Comparison of ENCODE assay signal across 10 cellular contexts in the genomic region with DNA sequence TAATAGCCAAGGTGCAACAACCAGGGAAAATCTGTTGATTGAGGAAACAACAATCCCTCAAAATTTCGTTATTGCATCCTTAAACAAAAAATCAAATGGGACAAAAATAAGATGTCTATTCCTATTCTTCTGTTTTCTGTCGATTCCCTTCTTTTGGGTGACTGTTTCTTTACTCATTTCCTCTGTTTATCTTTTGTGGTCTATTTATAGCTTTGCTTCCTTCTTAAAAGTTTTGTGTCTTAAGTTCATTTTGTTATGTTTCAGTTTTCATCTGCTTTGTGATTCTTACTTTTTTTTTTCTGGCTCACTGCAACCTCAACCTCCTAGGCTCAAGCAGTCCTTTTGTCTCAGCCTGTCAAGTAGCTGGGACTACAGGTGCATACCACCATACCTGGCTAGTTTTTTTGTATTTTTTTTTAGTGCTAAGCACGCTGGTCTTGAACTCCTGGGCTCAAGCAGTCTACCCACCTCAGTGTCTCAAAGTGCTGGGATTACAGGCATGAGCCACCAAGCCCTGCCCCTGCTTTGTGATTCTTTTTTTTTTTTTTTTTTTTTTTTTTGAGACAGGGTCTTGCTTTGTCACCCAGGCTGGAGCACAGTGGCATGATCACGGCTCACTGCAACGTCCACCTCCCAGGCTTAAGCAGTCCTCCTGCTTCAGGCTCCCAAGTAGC. TPM values are rescaled to one million over a fixed set of nuclear protein-coding genes. Genes with fewer than 3 reads are reported as not detected.
DNase-seq lines count a peak whose midpoint lies in the region; ATAC-seq and TF ChIP-seq lines count a peak whose summit lies in the region.
"Had no signal": no experiment of that assay in that cellular context is flagged by ENCODE, and none has a peak within 500 bp of the region (broad histone marks: within the 10 kb centered on the region; RNA-seq: fewer than 3 reads in every experiment).

No MANE protein-coding gene starts in this region.

- H3K18ac ChIP-seq in mesenchymal stem cell (ENCODE audit: low read depth in 1 of 2, low read length in 2 of 2), result peak overlapping the region in 1 of 2 experiments; percentile 75

- no peak overlapping the region for H4K8ac ChIP-seq in mesenchymal stem cell (ENCODE audit: low read length)

- H3K4me1 Mint-ChIP-seq in CD4-positive, CD25-positive, alpha-beta regulatory T cell, result peaks cover 9 to 44% (median 19%) of the 10 kb centered on the region in 4 donors

- peak overlapping the region; percentile 37 for H3K4me2 ChIP-seq in mesenchymal stem cell (ENCODE audit: low read length, poor library complexity, severe bottlenecking)

- H3K36me3 Mint-ChIP-seq in CD4-positive, CD25-positive, alpha-beta regulatory T cell, result peaks cover 56% of the 10 kb centered on the region

- H3K36me3 ChIP-seq in CD4-positive, CD25-positive, alpha-beta regulatory T cell (ENCODE audit: control insufficient read depth, insufficient read depth, low read length), result peaks cover 94% of the 10 kb centered on the region
- H3K36me3 ChIP-seq in mesenchymal stem cell (ENCODE audit: control insufficient read depth in 1 of 2, insufficient read depth in 2 of 2, low read depth in 1 of 2, low read length in 2 of 2), result peaks cover 66 to 78% of the 10 kb centered on the region in 2 experiments
- H3K36me3 ChIP-seq in left lung, result peaks cover 0 to 95% of the 10 kb centered on the region in 2 donors

- no peak overlapping the region for H2BK120ac ChIP-seq in mesenchymal stem cell (ENCODE audit: low read depth, low read length)

- H2BK5ac ChIP-seq in mesenchymal stem cell (ENCODE audit: low read depth, low read length, poor library complexity, severe bottlenecking), result no peak overlapping the region

- H2BK15ac ChIP-seq in mesenchymal stem cell (ENCODE audit: low read depth, poor library complexity, severe bottlenecking), result no peak overlapping the region

- peaks cover 14 to 37% (median 30%) of the 10 kb centered on the region in 7 donors for H3K9me3 Mint-ChIP-seq in CD4-positive, CD25-positive, alpha-beta regulatory T cell

- peak overlapping the region in 1 of 3 donors; percentile 92 for H3K27ac Mint-ChIP-seq in CD4-positive, CD25-positive, alpha-beta regulatory T cell

- no peak overlapping the region for H3K23ac ChIP-seq in mesenchymal stem cell (ENCODE audit: low read length in 2 of 2)

- H3K4ac ChIP-seq in mesenchymal stem cell (ENCODE audit: low read depth in 1 of 2, low read length in 2 of 2), result no peak overlapping the region

- no peak overlapping the region for H4K91ac ChIP-seq in mesenchymal stem cell (ENCODE audit: low read length)

- H3K4me3 Mint-ChIP-seq in CD4-positive, CD25-positive, alpha-beta regulatory T cell, result peak overlapping the region in 3 of 4 donors; percentile 12 to 67 (median 22)

- no peak overlapping the region for H3K14ac ChIP-seq in mesenchymal stem cell (ENCODE audit: low read length in 2 of 2)

- WGBS in mesenchymal stem cell, result 57% methylated on average over 3 of the region's 5 CpGs

- no peak for ATAC-seq in CD4-positive, CD25-positive, alpha-beta regulatory T cell (ENCODE audit: low read depth in 2 of 2)
- no peak for ATAC-seq in left lung
- ATAC-seq in HG03175 (IDR thresholded peaks at IDR 0.05; ENCODE audit: unreplicated experiment), result no peak
- ATAC-seq in omental fat pad (ENCODE audit: low FRiP score), result no peak
- ATAC-seq in HG03039 (IDR thresholded peaks at IDR 0.05; ENCODE audit: unreplicated experiment), result no peak

- no peak overlapping the region for H2AK5ac ChIP-seq in mesenchymal stem cell (ENCODE audit: low read length, severe bottlenecking)

- no peaks in the 10 kb centered on the region for H3K27me3 ChIP-seq in CD4-positive, CD25-positive, alpha-beta regulatory T cell (ENCODE audit: control insufficient read depth, insufficient read depth, low read length)
- no peaks in the 10 kb centered on the region for H3K27me3 ChIP-seq in mesenchymal stem cell (ENCODE audit: control insufficient read depth in 1 of 2, insufficient read depth in 1 of 2, low read length in 2 of 2)
- H3K27me3 ChIP-seq in left lung, result no peaks in the 10 kb centered on the region

- H2BK12ac ChIP-seq in mesenchymal stem cell (ENCODE audit: low read length in 2 of 2), result peak overlapping the region in 1 of 2 experiments; percentile 67

- intact Hi-C loops in left lung (cut with DNase I), result no loop called here

- no peak for DNase-seq in CD4-positive, CD25-positive, alpha-beta regulatory T cell
- DNase-seq in HFF-Myc (ENCODE audit: extremely low read depth, low read depth), result peak; percentile 29
- peak; percentile 36 for DNase-seq in amniotic epithelial cell (ENCODE audit: low read depth)
- peak; percentile 85 for DNase-seq in mesenchymal stem cell
- DNase-seq in left lung, result no peak
- DNase-seq in omental fat pad (ENCODE audit: low spot score), result no peak
- DNase-seq: hippocampal formation; NK-92 treated with Interleukin-12 subunit alpha and Interleukin-12 subunit beta, amount 100 ng/mL, for 24 hours had no signal

- no peaks in the 10 kb centered on the region for H3K27me3 Mint-ChIP-seq in CD4-positive, CD25-positive, alpha-beta regulatory T cell

- peaks cover 63 to 80% of the 10 kb centered on the region in 2 experiments for H3K9me3 ChIP-seq in CD4-positive, CD25-positive, alpha-beta regulatory T cell (ENCODE audit: control insufficient read depth in 2 of 2, low read length in 2 of 2)
- H3K9me3 ChIP-seq in mesenchymal stem cell (ENCODE audit: control insufficient read depth, low read length), result peaks cover 23% of the 10 kb centered on the region
- peaks cover 0 to 20% of the 10 kb centered on the region in 2 donors for H3K9me3 ChIP-seq in left lung

- H3K9ac ChIP-seq in mesenchymal stem cell (ENCODE audit: low read length), result peak overlapping the region; percentile 92

- TF ChIP-seq CTCF in HFF-Myc (IDR thresholded peaks at IDR 0.05; ENCODE audit: low read depth, low read length, missing control alignments), result no peak
- no peak for TF ChIP-seq CTCF in left lung (IDR thresholded peaks at IDR 0.05)
- no peak for TF ChIP-seq CTCF in omental fat pad (IDR thresholded peaks at IDR 0.05)

- peak overlapping the region; percentile 34 for H3K4me3 ChIP-seq in CD4-positive, CD25-positive, alpha-beta regulatory T cell (ENCODE audit: low read depth, low read length)
- H3K4me3 ChIP-seq in HFF-Myc (replicated peaks; ENCODE audit: low read depth, low read length) (peak overlapping the region; percentile 6), mesenchymal stem cell (ENCODE audit: insufficient read depth in 1 of 2, low read depth in 1 of 2, low read length in 2 of 2) (peak overlapping the region in 1 of 2 experiments; percentile 60), left lung (no peak overlapping the region)

- no peak overlapping the region for H3K27ac ChIP-seq in CD4-positive, CD25-positive, alpha-beta regulatory T cell (ENCODE audit: insufficient read depth, low read length, poor library complexity, severe bottlenecking)
- H3K27ac ChIP-seq in mesenchymal stem cell (ENCODE audit: low read length, poor library complexity, severe bottlenecking) (no peak overlapping the region), left lung (no peak overlapping the region)

- H3K4me1 ChIP-seq in CD4-positive, CD25-positive, alpha-beta regulatory T cell (ENCODE audit: control insufficient read depth, insufficient read depth, low read length, poor library complexity, severe bottlenecking), result no peaks in the 10 kb centered on the region
- H3K4me1 ChIP-seq in mesenchymal stem cell (ENCODE audit: control insufficient read depth, insufficient read depth, low read depth, low read length) (peaks cover 2% of the 10 kb centered on the region), left lung (peaks cover 0 to 7% of the 10 kb centered on the region in 2 donors)

- peaks cover 10% of the 10 kb centered on the region for H3K79me1 ChIP-seq in mesenchymal stem cell (replicated peaks; ENCODE audit: low read length, poor library complexity, severe bottlenecking)

- no peak overlapping the region for H2AFZ ChIP-seq in mesenchymal stem cell (ENCODE audit: low read depth, low read length)

RNA-seq across cellular contexts. Expression of a gene that starts 10.4 kb away (rescaled TPM):
- total RNA-seq in CD4-positive, CD25-positive, alpha-beta regulatory T cell, result 26.4 TPM
- polyA plus RNA-seq in CD4-positive, CD25-positive, alpha-beta regulatory T cell, result 10 to 100 TPM; 54.5 to 67.2 (median 60.6) TPM
- 40.7 TPM for polyA plus RNA-seq in mesenchymal stem cell (2013, experiment 1 of 2)
- 42.9 TPM for polyA plus RNA-seq in mesenchymal stem cell (2013, experiment 2 of 2)
- total RNA-seq in left lung (10 to 100 TPM; 42.8 to 47.7 TPM), omental fat pad (10 to 100 TPM; 45.6 to 89.0 (median 61.2) TPM)

RNA-seq across cellular contexts. Expression of a gene that starts 10.9 kb away (rescaled TPM):
- total RNA-seq in CD4-positive, CD25-positive, alpha-beta regulatory T cell, result 5.7 TPM
- 1 to 10 TPM; 1.0 to 3.5 (median 2.4) TPM for polyA plus RNA-seq in CD4-positive, CD25-positive, alpha-beta regulatory T cell
- polyA plus RNA-seq in mesenchymal stem cell (2013, experiment 1 of 2), result 1.9 TPM
- 1.6 TPM for polyA plus RNA-seq in mesenchymal stem cell (2013, experiment 2 of 2)
- total RNA-seq in left lung (1 to 10 TPM; 3.2 to 3.5 TPM), omental fat pad (1 to 10 TPM; 4.3 to 8.5 (median 6.0) TPM)

Comparison
In these comparisons a context has a peak if more than half of its experiments do, and no peak if none do; other contexts are left out.
1. DNase-seq: peak in HFF-Myc (single experiment), amniotic epithelial cell (single experiment) and mesenchymal stem cell (single experiment); none in CD4-positive, CD25-positive, alpha-beta regulatory T cell (0 of 3), left lung (0 of 2) and omental fat pad (single experiment).
2. H3K4me3 ChIP-seq: peak in CD4-positive, CD25-positive, alpha-beta regulatory T cell (single experiment) and HFF-Myc (single experiment); none in left lung (0 of 2).